In genomic region chr5:140664018-140664352, GRCh38 we compare ENCODE assay signal across 6 cellular contexts. TPM values are rescaled to one million over a fixed set of nuclear protein-coding genes. Genes with fewer than 3 reads are reported as not detected.
DNase-seq lines count a peak whose midpoint lies in the region; ATAC-seq and TF ChIP-seq lines count a peak whose summit lies in the region.

No MANE protein-coding gene starts in this region.

- peak overlapping the region; percentile 99 for H3K4me3 Mint-ChIP-seq in central memory CD8-positive, alpha-beta T cell

- peaks cover 32% of the 10 kb centered on the region for H3K4me1 Mint-ChIP-seq in central memory CD8-positive, alpha-beta T cell

- TF ChIP-seq CTCF in HFF-Myc (IDR thresholded peaks at IDR 0.05; ENCODE audit: low read depth, low read length, missing control alignments) (no peak), omental fat pad (IDR thresholded peaks at IDR 0.05) (no peak)

- DNase-seq in HFF-Myc (ENCODE audit: extremely low read depth, low read depth): no peak
- DNase-seq in central memory CD8-positive, alpha-beta T cell (ENCODE audit: low spot score in 2 of 2): no peak
- DNase-seq in omental fat pad (ENCODE audit: low spot score): no peak
- DNase-seq in stimulated activated naive CD4-positive, alpha-beta T cell (lab: John Stamatoyannopoulos, UW): no peak
- no peak for DNase-seq in DMS79 treated with DMSO at 0.1 percent for 48 hours (lab: John Stamatoyannopoulos, UW)

- H3K4me3 ChIP-seq in HFF-Myc (replicated peaks; ENCODE audit: low read depth, low read length): peak overlapping the region; percentile 97

- no peaks in the 10 kb centered on the region for H3K27me3 Mint-ChIP-seq in central memory CD8-positive, alpha-beta T cell

- H3K36me3 Mint-ChIP-seq in central memory CD8-positive, alpha-beta T cell (ENCODE audit: insufficient read depth): peaks cover 51% of the 10 kb centered on the region

- H3K9me3 Mint-ChIP-seq in central memory CD8-positive, alpha-beta T cell: no peaks in the 10 kb centered on the region

- peak overlapping the region; percentile 96 for H3K27ac Mint-ChIP-seq in central memory CD8-positive, alpha-beta T cell (ENCODE audit: low read depth)

- ATAC-seq in central memory CD8-positive, alpha-beta T cell (replicated peaks; ENCODE audit: extremely low read depth, poor library complexity, severe bottlenecking): no peak
- ATAC-seq in omental fat pad (ENCODE audit: low FRiP score) (peak; percentile 8), HG03175 (IDR thresholded peaks at IDR 0.05; ENCODE audit: unreplicated experiment) (no peak)

RNA-seq across cellular contexts. Expression of gene WDR55, which starts 0.7 kb away (rescaled TPM):
- total RNA-seq in omental fat pad: 10 to 100 TPM; 21.2 to 29.9 (median 25.2) TPM

RNA-seq across cellular contexts. Expression of gene DND1, which starts 9.4 kb away (rescaled TPM):
- 1 to 10 TPM in 2 of 4 donors, under 1 TPM in 2; 0.84 to 2.5 (median 1.3) TPM for total RNA-seq in omental fat pad

RNA-seq across cellular contexts. Expression of gene IK, which starts 16.4 kb away (rescaled TPM):
- 100 to 1,000 TPM in 2 of 4 donors, 10 to 100 TPM in 2; 76.0 to 129 (median 105) TPM for total RNA-seq in omental fat pad

RNA-seq across cellular contexts. Expression of gene NDUFA2, which starts 16.6 kb away (rescaled TPM):
- total RNA-seq in omental fat pad: 10 to 100 TPM; 39.3 to 79.3 (median 62.2) TPM

RNA-seq across cellular contexts. Expression of gene TMCO6, which starts 24.7 kb away (rescaled TPM):
- total RNA-seq in omental fat pad: 10 to 100 TPM; 18.7 to 96.9 (median 29.8) TPM
